ENCODE assay signal across 12 cellular contexts in the genomic region with DNA sequence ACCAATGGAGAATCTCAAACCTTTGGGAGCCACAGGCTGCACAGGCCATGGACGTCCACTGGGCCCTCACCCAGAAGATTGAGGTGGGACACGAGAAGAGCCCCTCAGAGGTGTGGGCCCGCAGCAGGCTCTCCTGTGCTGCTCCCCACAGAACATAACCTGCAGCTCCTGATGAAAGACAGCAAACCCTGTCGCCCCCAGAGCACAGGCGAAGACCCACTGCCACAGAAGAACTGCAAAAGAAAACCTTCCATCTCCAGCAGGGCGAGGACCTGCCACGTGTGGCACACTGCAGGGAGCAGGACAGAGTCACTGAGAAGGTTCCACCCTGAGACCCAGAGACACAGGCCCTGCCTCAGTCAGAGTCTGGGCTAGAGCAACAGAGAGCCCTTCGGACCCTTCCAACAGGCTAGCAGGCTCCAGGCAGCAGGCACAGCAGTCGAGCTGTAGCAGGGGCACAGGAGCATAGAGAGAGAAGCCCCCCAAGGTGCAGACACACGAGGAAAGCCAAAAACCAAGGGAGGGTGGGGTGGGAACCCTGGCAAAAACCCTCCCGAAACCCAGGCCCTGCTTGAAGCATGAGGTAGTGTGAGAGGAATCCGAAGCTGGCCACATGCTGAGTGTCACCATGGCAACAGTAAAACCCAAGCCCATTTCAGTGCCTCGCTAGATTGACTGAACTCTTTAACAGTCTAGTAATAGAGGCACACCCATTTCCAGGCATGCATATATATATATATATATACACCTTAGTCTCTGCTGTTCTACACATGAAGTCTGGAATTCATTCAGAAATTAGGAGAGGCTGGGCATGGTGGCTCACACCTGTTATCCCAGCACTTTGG. TPM values are rescaled to one million over a fixed set of nuclear protein-coding genes. Genes with fewer than 3 reads are reported as not detected.
DNase-seq lines count a peak whose midpoint lies in the region; ATAC-seq and TF ChIP-seq lines count a peak whose summit lies in the region.
"Had no signal": no experiment of that assay in that cellular context is flagged by ENCODE, and none has a peak within 500 bp of the region (broad histone marks: within the 10 kb centered on the region; RNA-seq: fewer than 3 reads in every experiment).

No MANE protein-coding gene starts in this region.

- WGBS in body of pancreas, 2 donors = 73 to 86% methylated on average over 9 to 12 of the region's 13 CpGs

- peaks cover 3 to 16% of the 10 kb centered on the region in 2 experiments for H3K36me3 ChIP-seq in HEK293 (ENCODE audit: control insufficient read depth in 2 of 2, insufficient read depth in 1 of 2, low read length in 2 of 2)
- peaks cover 0 to 4% of the 10 kb centered on the region in 2 donors for H3K36me3 ChIP-seq in body of pancreas (replicated peaks in 1 of 2; ENCODE audit: insufficient read depth in 1 of 2, low read depth in 2 of 2)
- peaks cover 0 to 16% of the 10 kb centered on the region in 2 donors for H3K36me3 ChIP-seq in left lung

- TF ChIP-seq CTCF in AG09319 (IDR thresholded peaks at IDR 0.05; ENCODE audit: low read depth, low read length) = no peak
- no peak for TF ChIP-seq CTCF in HEK293 (tag by site-specific recombination; IDR thresholded peaks at IDR 0.05)
- no peak for TF ChIP-seq CTCF in body of pancreas (IDR thresholded peaks at IDR 0.05)
- no peak for TF ChIP-seq CTCF in left lung (IDR thresholded peaks at IDR 0.05)

- ATAC-seq in body of pancreas (peak; percentile 74), left lung (peak; percentile 45), HG03354 (IDR thresholded peaks at IDR 0.05; ENCODE audit: poor library complexity, severe bottlenecking, unreplicated experiment) (no peak), GM21786 (IDR thresholded peaks at IDR 0.05; ENCODE audit: unreplicated experiment) (no peak)
- ATAC-seq: psoas muscle had no signal

- no peaks in the 10 kb centered on the region for H3K9me3 ChIP-seq in HEK293 (ENCODE audit: control insufficient read depth, insufficient read depth, low read depth, low read length)
- H3K9me3 ChIP-seq in body of pancreas = no peaks in the 10 kb centered on the region
- H3K9me3 ChIP-seq in left lung = no peaks in the 10 kb centered on the region
- H3K9me3 ChIP-seq: psoas muscle, SJSA1 had no signal

- CTCF ChIA-PET in HEK293 (lab: Yijun Ruan, JAX) = interaction anchor here (0.6 to 0.7 kb wide), 2 partner anchors 39 to 736 kb away, joined by 3 read pairs; no protein-coding TSS in a partner anchor

- H3K4me3 ChIP-seq in HEK293 (ENCODE audit: low read depth, low read length) (no peak overlapping the region), body of pancreas (no peak overlapping the region), left lung (no peak overlapping the region)
- H3K4me3 ChIP-seq: psoas muscle, SJSA1 had no signal

- TF ChIP-seq POLR2A in body of pancreas (IDR thresholded peaks at IDR 0.05) = no peak

- intact Hi-C loops in body of pancreas (cut with DNase I) (no loop called here), left lung (cut with DNase I) (no loop called here)

- H3K27ac ChIP-seq in HEK293 (ENCODE audit: extremely low read depth, low read depth, low read length) = no peak overlapping the region
- H3K27ac ChIP-seq in body of pancreas = no peak overlapping the region
- no peak overlapping the region for H3K27ac ChIP-seq in left lung
- H3K27ac ChIP-seq: psoas muscle, SJSA1 had no signal

- no peaks in the 10 kb centered on the region for H3K4me1 ChIP-seq in HEK293 (ENCODE audit: control insufficient read depth, insufficient read depth, low read length)
- H3K4me1 ChIP-seq in body of pancreas = no peaks in the 10 kb centered on the region
- H3K4me1 ChIP-seq in left lung = peaks cover 0 to 6% of the 10 kb centered on the region in 2 donors
- H3K4me1 ChIP-seq: psoas muscle had no signal

- H3K27me3 ChIP-seq in body of pancreas = no peaks in the 10 kb centered on the region
- H3K27me3 ChIP-seq in left lung = no peaks in the 10 kb centered on the region
- H3K27me3 ChIP-seq: SJSA1 had no signal

- POLR2A ChIA-PET in HEK293 (lab: Yijun Ruan, JAX) = interaction anchor here (0.6 kb wide), 2 partner anchors 98 to 419 kb away, joined by 3 read pairs; no protein-coding TSS in a partner anchor

- DNase-seq in AG09319 (ENCODE audit: extremely low read depth, low read depth) (peak; percentile 28), body of pancreas (peak in 3 of 4 donors; percentile 14 to 49 (median 33)), left lung (no peak), HK-2 (ENCODE audit: unreplicated experiment) (no peak)
- DNase-seq in stimulated activated CD4-positive, alpha-beta T cell treated with anti-CD3 and anti-CD28 coated beads, Interleukin-12 subunit alpha, Interleukin-12 subunit beta, amount 100 ng/mL, for 4 hours = no peak
- DNase-seq: caudate nucleus, NCI-H1092 treated with DMSO at 0.1 percent for 48 hours, psoas muscle had no signal

TF ChIP-seq in HEK293, 187 proteins besides CTCF, POLR2A, EP300 and RAD21 (continues in another document):
- TF ChIP-seq ZNF785 (tag by site-specific recombination; IDR thresholded peaks at IDR 0.05) (no peak), KLF10 (tag by site-specific recombination; IDR thresholded peaks at IDR 0.05) (peak; percentile 33; the same call in 1 of the 2 replicates), SP3 (tag by site-specific recombination; IDR thresholded peaks at IDR 0.05) (no peak), ZNF132 (tag by site-specific recombination; IDR thresholded peaks at IDR 0.05; ENCODE audit: borderline replicate concordance) (no peak), ZNF155 (tag by site-specific recombination; IDR thresholded peaks at IDR 0.05) (no peak), GLI4 (tag by site-specific recombination; IDR thresholded peaks at IDR 0.05) (no peak), ZIC2 (tag by site-specific recombination; IDR thresholded peaks at IDR 0.05) (peak; percentile 52; the same call in 1 of the 2 replicates), HOXA7 (CRISPR knock-in tag; IDR thresholded peaks at IDR 0.05; ENCODE audit: borderline replicate concordance) (no peak), ZNF133 (tag by site-specific recombination; IDR thresholded peaks at IDR 0.05) (no peak), ZBTB17 (tag by site-specific recombination; IDR thresholded peaks at IDR 0.05) (no peak), ZBTB48 (tag by site-specific recombination; IDR thresholded peaks at IDR 0.05) (peak; percentile 20; the same call in 1 of the 2 replicates), KLF1 (tag by site-specific recombination; IDR thresholded peaks at IDR 0.05) (peak; percentile 19; the same call in 1 of the 2 replicates), ZNF10 (tag by site-specific recombination; IDR thresholded peaks at IDR 0.05) (no peak), KLF9 (tag by site-specific recombination; IDR thresholded peaks at IDR 0.05; ENCODE audit: low read depth) (peak; percentile 34; the same call in 1 of the 2 replicates), ZNF585B (tag by site-specific recombination; IDR thresholded peaks at IDR 0.05) (no peak), ZNF121 (tag by site-specific recombination; IDR thresholded peaks at IDR 0.05) (no peak)
- TF ChIP-seq, protein P1, sequence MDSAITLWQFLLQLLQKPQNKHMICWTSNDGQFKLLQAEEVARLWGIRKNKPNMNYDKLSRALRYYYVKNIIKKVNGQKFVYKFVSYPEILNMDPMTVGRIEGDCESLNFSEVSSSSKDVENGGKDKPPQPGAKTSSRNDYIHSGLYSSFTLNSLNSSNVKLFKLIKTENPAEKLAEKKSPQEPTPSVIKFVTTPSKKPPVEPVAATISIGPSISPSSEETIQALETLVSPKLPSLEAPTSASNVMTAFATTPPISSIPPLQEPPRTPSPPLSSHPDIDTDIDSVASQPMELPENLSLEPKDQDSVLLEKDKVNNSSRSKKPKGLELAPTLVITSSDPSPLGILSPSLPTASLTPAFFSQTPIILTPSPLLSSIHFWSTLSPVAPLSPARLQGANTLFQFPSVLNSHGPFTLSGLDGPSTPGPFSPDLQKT (IDR thresholded peaks at IDR 0.05; ENCODE audit: borderline replicate concordance, low read depth, low read length) = no peak
- TF ChIP-seq, protein P2, sequence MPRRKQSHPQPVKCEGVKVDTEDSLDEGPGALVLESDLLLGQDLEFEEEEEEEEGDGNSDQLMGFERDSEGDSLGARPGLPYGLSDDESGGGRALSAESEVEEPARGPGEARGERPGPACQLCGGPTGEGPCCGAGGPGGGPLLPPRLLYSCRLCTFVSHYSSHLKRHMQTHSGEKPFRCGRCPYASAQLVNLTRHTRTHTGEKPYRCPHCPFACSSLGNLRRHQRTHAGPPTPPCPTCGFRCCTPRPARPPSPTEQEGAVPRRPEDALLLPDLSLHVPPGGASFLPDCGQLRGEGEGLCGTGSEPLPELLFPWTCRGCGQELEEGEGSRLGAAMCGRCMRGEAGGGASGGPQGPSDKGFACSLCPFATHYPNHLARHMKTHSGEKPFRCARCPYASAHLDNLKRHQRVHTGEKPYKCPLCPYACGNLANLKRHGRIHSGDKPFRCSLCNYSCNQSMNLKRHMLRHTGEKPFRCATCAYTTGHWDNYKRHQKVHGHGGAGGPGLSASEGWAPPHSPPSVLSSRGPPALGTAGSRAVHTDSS (tag by site-specific recombination; IDR thresholded peaks at IDR 0.05) = no peak
- TF ChIP-seq, protein P3, sequence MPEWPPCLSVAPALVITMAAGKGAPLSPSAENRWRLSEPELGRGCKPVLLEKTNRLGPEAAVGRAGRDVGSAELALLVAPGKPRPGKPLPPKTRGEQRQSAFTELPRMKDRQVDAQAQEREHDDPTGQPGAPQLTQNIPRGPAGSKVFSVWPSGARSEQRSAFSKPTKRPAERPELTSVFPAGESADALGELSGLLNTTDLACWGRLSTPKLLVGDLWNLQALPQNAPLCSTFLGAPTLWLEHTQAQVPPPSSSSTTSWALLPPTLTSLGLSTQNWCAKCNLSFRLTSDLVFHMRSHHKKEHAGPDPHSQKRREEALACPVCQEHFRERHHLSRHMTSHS (tag by site-specific recombination; IDR thresholded peaks at IDR 0.05) = no peak
- TF ChIP-seq, protein P4, sequence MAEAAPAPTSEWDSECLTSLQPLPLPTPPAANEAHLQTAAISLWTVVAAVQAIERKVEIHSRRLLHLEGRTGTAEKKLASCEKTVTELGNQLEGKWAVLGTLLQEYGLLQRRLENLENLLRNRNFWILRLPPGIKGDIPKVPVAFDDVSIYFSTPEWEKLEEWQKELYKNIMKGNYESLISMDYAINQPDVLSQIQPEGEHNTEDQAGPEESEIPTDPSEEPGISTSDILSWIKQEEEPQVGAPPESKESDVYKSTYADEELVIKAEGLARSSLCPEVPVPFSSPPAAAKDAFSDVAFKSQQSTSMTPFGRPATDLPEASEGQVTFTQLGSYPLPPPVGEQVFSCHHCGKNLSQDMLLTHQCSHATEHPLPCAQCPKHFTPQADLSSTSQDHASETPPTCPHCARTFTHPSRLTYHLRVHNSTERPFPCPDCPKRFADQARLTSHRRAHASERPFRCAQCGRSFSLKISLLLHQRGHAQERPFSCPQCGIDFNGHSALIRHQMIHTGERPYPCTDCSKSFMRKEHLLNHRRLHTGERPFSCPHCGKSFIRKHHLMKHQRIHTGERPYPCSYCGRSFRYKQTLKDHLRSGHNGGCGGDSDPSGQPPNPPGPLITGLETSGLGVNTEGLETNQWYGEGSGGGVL (tag by site-specific recombination; IDR thresholded peaks at IDR 0.05) = 0 out of 2 replicates have a peak, but pooled peaks have one; percentile 21

RNA-seq across cellular contexts. Expression of a gene that starts 60.0 kb away (rescaled TPM):
- 10 to 100 TPM; 10.4 to 32.3 TPM for total RNA-seq in body of pancreas
- total RNA-seq in left lung = 10 to 100 TPM; 28.2 to 32.7 TPM

Comparison
In these comparisons a context has a peak if more than half of its experiments do, and no peak if none do; other contexts are left out.
1. DNase-seq: peak in AG09319 (single experiment) and body of pancreas (3 of 4); none in left lung (0 of 2), stimulated activated CD4-positive, alpha-beta T cell treated with anti-CD3 and anti-CD28 coated beads, Interleukin-12 subunit alpha, Interleukin-12 subunit beta, amount 100 ng/mL, for 4 hours (single experiment) and HK-2 (single experiment).
2. ATAC-seq: peak in body of pancreas (single experiment) and left lung (single experiment); none in HG03354 (single experiment) and GM21786 (single experiment).